ENCODE assay signal across 24 cellular contexts in the genomic region with DNA sequence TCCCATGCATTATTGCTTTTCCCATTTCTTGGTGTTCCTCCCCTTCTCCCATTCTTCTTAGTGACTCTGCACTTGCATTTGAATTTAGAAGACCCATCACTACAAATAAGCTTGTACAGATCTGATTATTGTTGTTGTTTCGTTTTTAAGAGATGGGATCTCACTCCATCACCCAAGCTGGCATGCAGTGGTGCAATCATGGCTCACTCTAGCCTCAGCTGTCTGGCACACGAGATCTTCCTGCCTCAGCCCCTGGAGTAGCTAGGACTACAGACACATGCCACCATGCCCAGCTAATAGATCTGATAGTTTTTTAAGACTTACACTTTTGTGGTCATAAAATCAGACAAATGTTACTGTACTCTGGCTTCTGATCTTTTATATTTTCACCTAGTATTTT.
"Had no signal": no experiment of that assay in that cellular context is flagged by ENCODE, and none has a peak within 500 bp of the region (broad histone marks: within the 10 kb centered on the region; RNA-seq: fewer than 3 reads in every experiment).

No MANE protein-coding gene starts in this region.

- ATAC-seq: activated CD4-positive, CD25-positive, alpha-beta regulatory T cell treated with anti-CD3 and anti-CD28 coated beads, Interleukin-2, amount 50 U/mL, for 24 hours; activated naive CD8-positive, alpha-beta T cell treated with anti-CD3 and anti-CD28 coated beads, Interleukin-2, amount 50 U/mL, for 24 hours; heart right ventricle; left cardiac atrium; right lobe of liver had no signal

- H3K4me1 ChIP-seq: colonic mucosa, right lobe of liver had no signal

- H3K27me3 ChIP-seq: brain microvascular endothelial cell, colonic mucosa, heart right ventricle, right lobe of liver, upper lobe of left lung had no signal

- H3K9me3 Mint-ChIP-seq: activated CD4-positive, alpha-beta memory T cell treated with anti-CD3 and anti-CD28 coated beads, Interleukin-2, amount 10 ng/mL, durations not matched to agents 7 days and 5 days; activated naive CD8-positive, alpha-beta T cell treated with anti-CD3 and anti-CD28 coated beads, Interleukin-2, amount 50 U/mL, for 24 hours; central memory CD8-positive, alpha-beta T cell; endodermal cell; neural crest cell; T-helper 1 cell treated with Interleukin-12 subunit alpha and Interleukin-12 subunit beta and Interleukin-4 antibody, amounts not matched to agents 30 μg/mL and 1 μg/mL, for 36 hours had no signal

- H3K4me3 Mint-ChIP-seq: activated CD4-positive, alpha-beta memory T cell treated with anti-CD3 and anti-CD28 coated beads, Interleukin-2, amount 10 ng/mL, durations not matched to agents 7 days and 5 days; activated CD4-positive, alpha-beta T cell treated with anti-CD3 and anti-CD28 coated beads, Interleukin-2, amount 10 ng/mL, durations not matched to agents 24 days and 14 days; activated naive CD8-positive, alpha-beta T cell treated with anti-CD3 and anti-CD28 coated beads, Interleukin-2, amount 50 U/mL, for 24 hours; central memory CD8-positive, alpha-beta T cell; endodermal cell; naive B cell; neural crest cell; T-helper 1 cell treated with Interleukin-12 subunit alpha and Interleukin-12 subunit beta and Interleukin-4 antibody, amounts not matched to agents 30 μg/mL and 1 μg/mL, for 36 hours had no signal

- H3K36me3 ChIP-seq: brain microvascular endothelial cell, colonic mucosa, right lobe of liver, thoracic aorta, upper lobe of left lung had no signal

- H3K4me3 ChIP-seq: colonic mucosa, heart right ventricle, right lobe of liver, thoracic aorta, upper lobe of left lung had no signal

- H3K4me1 Mint-ChIP-seq: central memory CD8-positive, alpha-beta T cell had no signal

- H3K27ac ChIP-seq: brain microvascular endothelial cell, colonic mucosa, heart right ventricle, right lobe of liver, thoracic aorta, upper lobe of left lung had no signal

- H3K9me3 ChIP-seq: colonic mucosa, heart right ventricle, right lobe of liver, thoracic aorta, upper lobe of left lung had no signal

- H3K27me3 Mint-ChIP-seq: activated CD4-positive, alpha-beta memory T cell treated with anti-CD3 and anti-CD28 coated beads, Interleukin-2, amount 10 ng/mL, durations not matched to agents 7 days and 5 days; activated CD4-positive, alpha-beta T cell treated with anti-CD3 and anti-CD28 coated beads, Interleukin-2, amount 10 ng/mL, durations not matched to agents 24 days and 14 days; activated naive CD8-positive, alpha-beta T cell treated with anti-CD3 and anti-CD28 coated beads, Interleukin-2, amount 50 U/mL, for 24 hours; central memory CD8-positive, alpha-beta T cell; naive B cell had no signal

- H3K27ac Mint-ChIP-seq: activated CD4-positive, alpha-beta memory T cell treated with anti-CD3 and anti-CD28 coated beads, Interleukin-2, amount 10 ng/mL, durations not matched to agents 7 days and 5 days; activated CD4-positive, alpha-beta T cell treated with anti-CD3 and anti-CD28 coated beads, Interleukin-2, amount 10 ng/mL, durations not matched to agents 24 days and 14 days; activated naive CD8-positive, alpha-beta T cell treated with anti-CD3 and anti-CD28 coated beads, Interleukin-2, amount 50 U/mL, for 24 hours; endodermal cell; T-helper 1 cell treated with Interleukin-12 subunit alpha and Interleukin-12 subunit beta and Interleukin-4 antibody, amounts not matched to agents 30 μg/mL and 1 μg/mL, for 36 hours had no signal

- DNase-seq: activated CD4-positive, alpha-beta memory T cell treated with anti-CD3 and anti-CD28 coated beads, Interleukin-2, amount 10 ng/mL, durations not matched to agents 7 days and 5 days; activated CD4-positive, alpha-beta T cell treated with anti-CD3 and anti-CD28 coated beads, Interleukin-2, amount 10 ng/mL, durations not matched to agents 24 days and 14 days; activated effector memory CD4-positive, alpha-beta T cell treated with anti-CD3 and anti-CD28 coated beads, Interleukin-2, amount 50 U/mL, for 16 hours; activated naive CD4-positive, alpha-beta T cell treated with anti-CD3 and anti-CD28 coated beads, Interleukin-2, amount 50 U/mL, for 16 hours; activated naive CD8-positive, alpha-beta T cell treated with anti-CD3 and anti-CD28 coated beads, Interleukin-2, amount 50 U/mL, for 24 hours; aorta; brain microvascular endothelial cell; colonic mucosa; endodermal cell; heart right ventricle; islet precursor cell; left cardiac atrium; naive B cell; occipital lobe; posterior cingulate gyrus; right lobe of liver; stimulated activated CD4-positive, alpha-beta T cell treated with anti-CD3 and anti-CD28 coated beads, Interleukin-4, amount 100 ng/mL, for 1 hour; stimulated activated naive CD4-positive, alpha-beta T cell treated with Interleukin-2 at 50 U/mL for 16 hours; upper lobe of left lung had no signal
